ENCODE assay signal across 9 cellular contexts in genomic region chr10:74967850-74968620, GRCh38.
DNase-seq lines count a peak whose midpoint lies in the region; ATAC-seq, FAIRE-seq and TF ChIP-seq lines count a peak whose summit lies in the region.
"Had no signal": no experiment of that assay in that cellular context is flagged by ENCODE, and none has a peak within 500 bp of the region (broad histone marks: within the 10 kb centered on the region; RNA-seq: fewer than 3 reads in every experiment).

No MANE protein-coding gene starts in this region.

- H3K27ac ChIP-seq in A549 (no peak overlapping the region), smooth muscle cell (ENCODE audit: low read depth) (no peak overlapping the region)

- no peaks in the 10 kb centered on the region for H3K79me2 ChIP-seq in smooth muscle cell (ENCODE audit: low read depth)

- TF ChIP-seq CTCF in A549 (IDR thresholded peaks at IDR 0.05) (no peak), smooth muscle cell (IDR thresholded peaks at IDR 0.05; ENCODE audit: borderline replicate concordance, insufficient read depth, poor library complexity, severe bottlenecking) (no peak)

- in situ Hi-C loops in HAP-1 (cut with MboI; ENCODE audit: low sequenced_read_pairs): no loop called here

- no peak for FAIRE-seq in A549 (lab: Jason Lieb, UNC)
- FAIRE-seq: G401.6 had no signal

- H3K4me2 ChIP-seq in A549: peak overlapping the region; percentile 47
- no peak overlapping the region for H3K4me2 ChIP-seq in smooth muscle cell

- peaks cover 13% of the 10 kb centered on the region for H4K20me1 ChIP-seq in smooth muscle cell (ENCODE audit: low read depth)

- H2AFZ ChIP-seq in smooth muscle cell (ENCODE audit: low read depth): no peak overlapping the region

- WGBS in A549 (ENCODE audit: missing lambda C conversion rate): 65% methylated on average over 5 of the region's 5 CpGs
- 79% methylated on average over 5 of the region's 5 CpGs for WGBS in smooth muscle cell (ENCODE audit: low lambda C conversion rate)

- TF ChIP-seq POLR2A in A549 (IDR thresholded peaks at IDR 0.05; ENCODE audit: low read length): no peak

- POLR2A ChIA-PET in A549 (lab: Yijun Ruan, JAX): no interaction called here

- no peak for ATAC-seq in A549

- H3F3A ChIP-seq in smooth muscle cell (ENCODE audit: low read depth): no peaks in the 10 kb centered on the region

- H3K27me3 ChIP-seq in HAP-1 (ENCODE audit: low read depth): peaks cover 17% of the 10 kb centered on the region
- no peaks in the 10 kb centered on the region for H3K27me3 ChIP-seq in smooth muscle cell (ENCODE audit: low read depth)

- no peak overlapping the region for H3K4me3 ChIP-seq in A549
- no peak overlapping the region for H3K4me3 ChIP-seq in HAP-1
- H3K4me3 ChIP-seq in smooth muscle cell: no peak overlapping the region

- DNase-seq in A549 (ENCODE audit: low read depth in 1 of 2, low spot score in 1 of 2) (peak in 1 of 2 experiments; percentile 5), HAP-1 (ENCODE audit: low spot score in 2 of 2) (peak; percentile 16 to 55), NCI-H69 (lab: John Stamatoyannopoulos, UW) (peak; percentile 86), dermis microvascular lymphatic vessel endothelial cell (ENCODE audit: low read depth in 2 of 2) (peak; percentile 65 to 77), HK-2 (ENCODE audit: unreplicated experiment) (no peak), inferior parietal cortex (ENCODE audit: extremely low spot score) (no peak), smooth muscle cell (lab: John Stamatoyannopoulos, UW; ENCODE audit: unreplicated experiment) (no peak), 8988T (no peak)

- H3K4me1 ChIP-seq in A549 (peaks cover 17% of the 10 kb centered on the region), HAP-1 (peaks cover 13% of the 10 kb centered on the region), smooth muscle cell (ENCODE audit: low read depth) (no peaks in the 10 kb centered on the region)

- no peaks in the 10 kb centered on the region for H3K9me3 ChIP-seq in A549
- H3K9me3 ChIP-seq in HAP-1: no peaks in the 10 kb centered on the region
- no peaks in the 10 kb centered on the region for H3K9me3 ChIP-seq in smooth muscle cell (replicated peaks; ENCODE audit: low read depth)

- TF ChIP-seq RAD21 in A549 (conservative IDR thresholded peaks at IDR 0.05 in 1 of 2, IDR thresholded peaks at IDR 0.05 in 1 of 2): no peak

- TF ChIP-seq EP300 in A549 (IDR thresholded peaks at IDR 0.05): no peak

- H3K9ac ChIP-seq in smooth muscle cell (ENCODE audit: low read depth): no peak overlapping the region

- CTCF ChIA-PET in A549 (lab: Yijun Ruan, JAX): interaction anchor here (0.7 to 1.7 kb wide), 3 partner anchors 8 to 56 kb away, joined by 3 to 4 read pairs (median 3); no protein-coding TSS in a partner anchor

- H3K36me3 ChIP-seq in HAP-1 (replicated peaks): no peaks in the 10 kb centered on the region
- H3K36me3 ChIP-seq in smooth muscle cell (ENCODE audit: low read depth): no peaks in the 10 kb centered on the region

TF ChIP-seq in A549, 52 proteins besides CTCF, POLR2A, EP300 and RAD21:
- TF ChIP-seq REST (IDR thresholded peaks at IDR 0.05): no peak
- no peak for TF ChIP-seq ZSCAN20 (CRISPR knock-in tag; IDR thresholded peaks at IDR 0.05)
- TF ChIP-seq MYC (IDR thresholded peaks at IDR 0.05; ENCODE audit: borderline replicate concordance, low read length): no peak
- no peak for TF ChIP-seq EHMT2 (IDR thresholded peaks at IDR 0.05; ENCODE audit: low read depth)
- no peak for TF ChIP-seq EHF (CRISPR knock-in tag; IDR thresholded peaks at IDR 0.05)

Comparison
In these comparisons a context has a peak if more than half of its experiments do, and no peak if none do; other contexts are left out.
1. DNase-seq: peak in HAP-1 (2 of 2), NCI-H69 (single experiment) and dermis microvascular lymphatic vessel endothelial cell (2 of 2); none in HK-2 (single experiment), inferior parietal cortex (single experiment), smooth muscle cell (single experiment) and 8988T (single experiment).